In the genomic region with DNA sequence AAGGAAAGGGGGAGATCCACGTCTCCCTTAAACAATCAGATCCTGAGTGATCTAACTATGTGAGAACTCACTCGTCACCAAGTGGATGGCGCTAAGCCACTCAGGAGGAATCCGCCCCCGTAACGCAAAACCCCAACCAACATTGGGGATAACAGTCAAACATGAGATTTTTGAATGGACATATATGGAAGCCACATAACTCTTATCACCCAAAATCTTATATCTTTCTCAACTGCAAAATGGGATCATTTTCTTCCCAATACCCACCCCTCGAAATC, we compare ENCODE assay signal across 11 cellular contexts.
"Had no signal": no experiment of that assay in that cellular context is flagged by ENCODE, and none has a peak within 500 bp of the region (broad histone marks: within the 10 kb centered on the region; RNA-seq: fewer than 3 reads in every experiment).

No MANE protein-coding gene starts in this region.

- H3K27me3 ChIP-seq: body of pancreas, SJSA1 had no signal

- H3K4me1 Mint-ChIP-seq: nephron had no signal

- ATAC-seq: body of pancreas had no signal

- H3K4me1 ChIP-seq: adrenal gland, body of pancreas, SJSA1 had no signal

- H3K36me3 ChIP-seq: adrenal gland, SJSA1 had no signal

- H3K4me3 Mint-ChIP-seq: nephron had no signal

- H3K27ac Mint-ChIP-seq: nephron had no signal

- H3K4me3 ChIP-seq: adrenal gland, body of pancreas, SJSA1 had no signal

- H3K27ac ChIP-seq: adrenal gland, body of pancreas, SJSA1 had no signal

- DNase-seq: adrenal gland; body of pancreas; cortex of kidney; effector CD8-positive, alpha-beta T cell; islet precursor cell; mammary epithelial cell; stimulated activated CD4-positive, alpha-beta T cell treated with anti-CD3 and anti-CD28 coated beads, Interleukin-4, amount 100 ng/mL, for 24 hours; SW 1271; T-helper 9 cell had no signal

- H3K9me3 ChIP-seq: adrenal gland, body of pancreas, SJSA1 had no signal
